In the genomic region with DNA sequence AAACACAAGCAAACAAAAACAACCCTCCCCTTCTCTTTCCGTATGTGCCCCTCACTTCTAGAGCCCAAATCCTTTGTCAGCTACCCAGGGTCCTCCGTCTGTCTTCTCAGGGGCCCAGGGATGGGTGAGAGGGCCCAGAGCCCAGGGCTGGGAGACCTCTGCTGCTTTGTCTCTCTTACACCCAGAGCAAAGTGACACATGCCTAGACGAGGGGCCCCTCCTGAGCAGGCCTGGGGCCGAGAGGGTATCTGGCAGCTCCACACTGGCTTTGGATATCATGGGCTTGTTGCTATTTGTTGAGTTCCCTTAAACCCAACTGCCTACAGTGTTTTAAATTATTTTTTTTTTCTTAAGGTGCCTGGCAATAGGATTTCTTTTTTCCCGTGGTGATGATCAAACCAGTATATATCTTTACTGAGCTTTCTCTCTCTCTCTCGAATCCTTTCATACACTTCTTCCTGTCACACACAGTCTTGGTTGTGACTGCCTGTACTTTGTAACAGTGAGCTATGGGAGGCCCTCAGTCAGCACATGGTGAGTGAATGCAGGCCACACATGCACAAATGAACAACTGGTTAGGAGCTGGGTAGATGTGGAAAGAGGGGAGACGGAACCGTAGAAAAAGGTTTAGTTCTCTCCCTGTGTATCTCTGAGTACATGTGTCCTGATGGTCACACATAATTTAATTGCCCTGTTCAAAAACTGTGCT, we compare ENCODE assay signal across 15 cellular contexts. TPM values are rescaled to one million over a fixed set of nuclear protein-coding genes. Genes with fewer than 3 reads are reported as not detected.
DNase-seq lines count a peak whose midpoint lies in the region; ATAC-seq, FAIRE-seq and TF ChIP-seq lines count a peak whose summit lies in the region.
"Had no signal": no experiment of that assay in that cellular context is flagged by ENCODE, and none has a peak within 500 bp of the region (broad histone marks: within the 10 kb centered on the region; RNA-seq: fewer than 3 reads in every experiment).

No MANE protein-coding gene starts in this region.

- TF ChIP-seq POLR2A in stomach (IDR thresholded peaks at IDR 0.05) = no peak

- intact Hi-C loops in Right ventricle myocardium superior (cut with DNase I) = no loop called here
- intact Hi-C loops in left ventricle myocardium inferior (cut with micrococcal nuclease) = no loop called here
- intact Hi-C loops in stomach (cut with DNase I; ENCODE audit: low total_unique reads) = no loop called here

- 58 to 72% (median 60%) methylated on average over 8 of the region's 8 CpGs for WGBS in stomach, 5 donors

- H3K27ac ChIP-seq in left ventricle myocardium inferior (replicated peaks) = no peak overlapping the region
- H3K27ac ChIP-seq in stomach = peak overlapping the region; percentile 1 to 67 (median 42)

- no peaks in the 10 kb centered on the region for H3K36me3 Mint-ChIP-seq in memory B cell
- no peaks in the 10 kb centered on the region for H3K36me3 Mint-ChIP-seq in activated naive CD8-positive, alpha-beta T cell treated with anti-CD3 and anti-CD28 coated beads, Interleukin-2, amount 50 U/mL, for 24 hours (ENCODE audit: low read depth)

- H3K9me3 Mint-ChIP-seq in memory B cell = no peaks in the 10 kb centered on the region
- H3K9me3 Mint-ChIP-seq in activated naive CD8-positive, alpha-beta T cell treated with anti-CD3 and anti-CD28 coated beads, Interleukin-2, amount 50 U/mL, for 24 hours = no peaks in the 10 kb centered on the region
- H3K9me3 Mint-ChIP-seq: H9 had no signal

- no peak overlapping the region for H3K4me3 ChIP-seq in left ventricle myocardium inferior
- H3K4me3 ChIP-seq in bronchial epithelial cell (ENCODE audit: low read depth, low read length) = no peak overlapping the region
- H3K4me3 ChIP-seq in stomach = no peak overlapping the region

- no peaks in the 10 kb centered on the region for H3K36me3 ChIP-seq in left ventricle myocardium inferior
- H3K36me3 ChIP-seq in bronchial epithelial cell (ENCODE audit: control insufficient read depth, insufficient read depth, low read length) = no peaks in the 10 kb centered on the region
- H3K36me3 ChIP-seq in stomach = peaks cover 0 to 4% (median 0%) of the 10 kb centered on the region in 4 donors

- no peaks in the 10 kb centered on the region for H3K4me1 Mint-ChIP-seq in memory B cell
- peaks cover 4% of the 10 kb centered on the region for H3K4me1 Mint-ChIP-seq in activated naive CD8-positive, alpha-beta T cell treated with anti-CD3 and anti-CD28 coated beads, Interleukin-2, amount 50 U/mL, for 24 hours
- H3K4me1 Mint-ChIP-seq: H9 had no signal

- H3K27me3 ChIP-seq in left ventricle myocardium inferior (ENCODE audit: low read depth) (no peaks in the 10 kb centered on the region), bronchial epithelial cell (ENCODE audit: control insufficient read depth, insufficient read depth, low read length) (no peaks in the 10 kb centered on the region), stomach (no peaks in the 10 kb centered on the region)

- ATAC-seq in Right ventricle myocardium superior (ENCODE audit: poor library complexity) = peak; percentile 56
- ATAC-seq in memory B cell (ENCODE audit: low read depth) = no peak
- ATAC-seq in GM18867 (IDR thresholded peaks at IDR 0.05; ENCODE audit: unreplicated experiment) = no peak
- no peak for ATAC-seq in activated naive CD8-positive, alpha-beta T cell treated with anti-CD3 and anti-CD28 coated beads, Interleukin-2, amount 50 U/mL, for 24 hours
- ATAC-seq: PC-3 had no signal

- no peaks in the 10 kb centered on the region for H3K9me3 ChIP-seq in left ventricle myocardium inferior (replicated peaks)
- H3K9me3 ChIP-seq in stomach = no peaks in the 10 kb centered on the region

- peak overlapping the region; percentile 18 for H3K27ac Mint-ChIP-seq in memory B cell
- H3K27ac Mint-ChIP-seq in activated naive CD8-positive, alpha-beta T cell treated with anti-CD3 and anti-CD28 coated beads, Interleukin-2, amount 50 U/mL, for 24 hours = no peak overlapping the region
- H3K27ac Mint-ChIP-seq: H9 had no signal

- no peaks in the 10 kb centered on the region for H3K27me3 Mint-ChIP-seq in memory B cell
- no peaks in the 10 kb centered on the region for H3K27me3 Mint-ChIP-seq in activated naive CD8-positive, alpha-beta T cell treated with anti-CD3 and anti-CD28 coated beads, Interleukin-2, amount 50 U/mL, for 24 hours

- TF ChIP-seq CTCF in left ventricle myocardium inferior (IDR thresholded peaks at IDR 0.05; ENCODE audit: borderline replicate concordance) (no peak), bronchial epithelial cell (IDR thresholded peaks at IDR 0.05; ENCODE audit: insufficient read depth, low read length, severe bottlenecking) (no peak), stomach (IDR thresholded peaks at IDR 0.05) (no peak)

- H3K4me3 Mint-ChIP-seq in memory B cell = no peak overlapping the region
- H3K4me3 Mint-ChIP-seq in activated naive CD8-positive, alpha-beta T cell treated with anti-CD3 and anti-CD28 coated beads, Interleukin-2, amount 50 U/mL, for 24 hours = no peak overlapping the region
- H3K4me3 Mint-ChIP-seq: H9 had no signal

- no peak for DNase-seq in Right ventricle myocardium superior
- DNase-seq in left ventricle myocardium inferior = no peak
- DNase-seq in bronchial epithelial cell (ENCODE audit: low read depth) = no peak
- no peak for DNase-seq in memory B cell (ENCODE audit: low spot score in 2 of 2)
- no peak for DNase-seq in stomach
- no peak for DNase-seq in DMS79 treated with DMSO at 0.1 percent for 48 hours (lab: John Stamatoyannopoulos, UW)
- DNase-seq in activated naive CD8-positive, alpha-beta T cell treated with anti-CD3 and anti-CD28 coated beads, Interleukin-2, amount 50 U/mL, for 24 hours = no peak
- DNase-seq: C1 segment of cervical spinal cord, H9, Karpas-422, MM.1S, NCI-H1930, NCI-H526 had no signal

- peak; percentile 7 for FAIRE-seq in bronchial epithelial cell (lab: Jason Lieb, UNC)

- peaks cover 16% of the 10 kb centered on the region for H3K4me1 ChIP-seq in left ventricle myocardium inferior
- H3K4me1 ChIP-seq in stomach = peaks cover 13 to 42% (median 26%) of the 10 kb centered on the region in 4 donors

- TF ChIP-seq EP300 in stomach (IDR thresholded peaks at IDR 0.05) = no peak

RNA-seq across cellular contexts. Expression of a gene that starts 14.5 kb away (rescaled TPM):
- 3.9 TPM for total RNA-seq in Right ventricle myocardium superior
- 7.8 TPM for total RNA-seq in left ventricle myocardium inferior
- total RNA-seq in bronchial epithelial cell = 3.4 and 4.6 TPM in 2 replicates
- total RNA-seq in stomach = 10 to 100 TPM in 1 of 5 donors, 1 to 10 TPM in 4; 2.2 to 44.5 (median 5.8) TPM
- 10 to 100 TPM in 1 of 3 donors, 1 to 10 TPM in 2; 8.1 to 13.6 (median 9.2) TPM for polyA plus RNA-seq in stomach

RNA-seq across cellular contexts. Expression of a gene that starts 51.6 kb away (rescaled TPM):
- total RNA-seq in Right ventricle myocardium superior = 0.46 TPM
- total RNA-seq in left ventricle myocardium inferior = 0.80 TPM
- total RNA-seq in bronchial epithelial cell = 2.9 and 5.8 TPM in 2 replicates
- 10 to 100 TPM in 3 of 5 donors, 1 to 10 TPM in 2; 4.9 to 49.6 (median 15.9) TPM for total RNA-seq in stomach
- 1 to 10 TPM; 5.8 to 8.0 (median 7.2) TPM for polyA plus RNA-seq in stomach
